In genomic region chr2:164866376-164866775, GRCh38 we compare ENCODE assay signal across 7 cellular contexts. TPM values are rescaled to one million over a fixed set of nuclear protein-coding genes. Genes with fewer than 3 reads are reported as not detected.
DNase-seq lines count a peak whose midpoint lies in the region; ATAC-seq, FAIRE-seq and TF ChIP-seq lines count a peak whose summit lies in the region.
"Not testable (repeated sequence)": the region's sequence is repeated elsewhere in the genome, so short reads cannot be mapped to it uniquely, and the experiment has no call there.

No MANE protein-coding gene starts in this region.

- peak; percentile 59 for DNase-seq in CD1c-positive myeloid dendritic cell (ENCODE audit: extremely low spot score)
- peak; percentile 41 for DNase-seq in MM.1S
- peak; percentile 78 for DNase-seq in NOMO-1 treated with DMSO at 0.1 percent for 48 hours (lab: John Stamatoyannopoulos, UW; ENCODE audit: unreplicated experiment)
- peak; percentile 16 for DNase-seq in SKM-1 treated with dmso at 0.1 percent for 144 hours (lab: John Stamatoyannopoulos, UW; ENCODE audit: unreplicated experiment)
- not testable (repeated sequence) for DNase-seq in keratinocyte (ENCODE audit: low read depth, low spot score)
- DNase-seq in stimulated activated naive B cell treated with anti-CD40 and anti-IgM and Interleukin-4, amounts not matched to agents 10 μg/mL and 1 μg/mL and 100 μg/mL, for 72 hours, result peak; percentile 28

- peak overlapping the region; percentile 32; the same call in 1 of the 2 replicates for H3K27ac ChIP-seq in MM.1S (ENCODE audit: low read length)
- H3K27ac ChIP-seq in keratinocyte (ENCODE audit: control insufficient read depth, insufficient read depth, low read length), result not testable (repeated sequence)

- H3K4me3 Mint-ChIP-seq in dendritic cell treated with granulocyte-macrophage colony-stimulating factor and Interleukin-4, amounts not matched to agents 40 ng/mL and 50 ng/mL, for 4 days, result not testable (repeated sequence)
- H3K4me3 Mint-ChIP-seq in stimulated activated naive B cell treated with anti-CD40 and anti-IgM and Interleukin-4, amounts not matched to agents 10 μg/mL and 1 μg/mL and 100 μg/mL, for 72 hours, result peak overlapping the region in 1 of 2 donors; percentile 4

- intact Hi-C loops in dendritic cell treated with granulocyte-macrophage colony-stimulating factor and Interleukin-4, amounts not matched to agents 40 ng/mL and 50 ng/mL, for 4 days (cut with micrococcal nuclease), result not testable (repeated sequence)

- H3K9me3 ChIP-seq in MM.1S (replicated peaks; ENCODE audit: insufficient read depth, low read length); keratinocyte (ENCODE audit: control insufficient read depth, low read depth, low read length): not testable (repeated sequence)

- H3K4me3 ChIP-seq in MM.1S (ENCODE audit: low read length); keratinocyte (ENCODE audit: control insufficient read depth in 2 of 3, extremely low read depth in 1 of 3, insufficient read depth in 2 of 3, low read depth in 1 of 3, low read length in 3 of 3): not testable (repeated sequence)

- H2AFZ ChIP-seq in MM.1S (ENCODE audit: low read length); keratinocyte (ENCODE audit: control insufficient read depth, low read length): not testable (repeated sequence)

- ATAC-seq in stimulated activated naive B cell treated with anti-CD40 and anti-IgM and Interleukin-4, amounts not matched to agents 10 μg/mL and 1 μg/mL and 100 μg/mL, for 72 hours (replicated peaks), result peak; percentile 92

- not testable (repeated sequence) for H3K27me3 Mint-ChIP-seq in dendritic cell treated with granulocyte-macrophage colony-stimulating factor and Interleukin-4, amounts not matched to agents 40 ng/mL and 50 ng/mL, for 4 days; stimulated activated naive B cell treated with anti-CD40 and anti-IgM and Interleukin-4, amounts not matched to agents 10 μg/mL and 1 μg/mL and 100 μg/mL, for 72 hours

- H3K9me2 ChIP-seq in MM.1S (replicated peaks; ENCODE audit: insufficient read depth, low read length), result not testable (repeated sequence)

- not testable (repeated sequence) for H3K79me2 ChIP-seq in MM.1S (ENCODE audit: low read length); keratinocyte (ENCODE audit: control insufficient read depth, insufficient read depth, low read length)

- not testable (repeated sequence) for H3K36me3 Mint-ChIP-seq in dendritic cell treated with granulocyte-macrophage colony-stimulating factor and Interleukin-4, amounts not matched to agents 40 ng/mL and 50 ng/mL, for 4 days (ENCODE audit: low read depth); stimulated activated naive B cell treated with anti-CD40 and anti-IgM and Interleukin-4, amounts not matched to agents 10 μg/mL and 1 μg/mL and 100 μg/mL, for 72 hours

- peak; percentile 73 for FAIRE-seq in keratinocyte (lab: Jason Lieb, UNC)

- peak overlapping the region; percentile 7; the same call in 1 of the 2 replicates for H3K4me2 ChIP-seq in MM.1S (ENCODE audit: low read depth, low read length)
- peak overlapping the region; percentile 6 for H3K4me2 ChIP-seq in keratinocyte (ENCODE audit: control insufficient read depth, extremely low read depth, insufficient read depth, low read depth, low read length)

- H3K4me1 Mint-ChIP-seq in dendritic cell treated with granulocyte-macrophage colony-stimulating factor and Interleukin-4, amounts not matched to agents 40 ng/mL and 50 ng/mL, for 4 days (ENCODE audit: low read depth), result peaks cover 26% of the 10 kb centered on the region
- H3K4me1 Mint-ChIP-seq in stimulated activated naive B cell treated with anti-CD40 and anti-IgM and Interleukin-4, amounts not matched to agents 10 μg/mL and 1 μg/mL and 100 μg/mL, for 72 hours, result peaks cover 28 to 37% of the 10 kb centered on the region in 2 donors

- H3K9me1 ChIP-seq in keratinocyte (ENCODE audit: control insufficient read depth, extremely low read depth, insufficient read depth, low read length), result not testable (repeated sequence)

- not testable (repeated sequence) for H3K9ac ChIP-seq in MM.1S (ENCODE audit: low read length); keratinocyte (ENCODE audit: control insufficient read depth, extremely low read depth, insufficient read depth, low read length)

- dilution Hi-C loops in keratinocyte (cut with MboI; ENCODE audit: extremely low pct_ligation_motif_present, low sequenced_read_pairs), result not testable (repeated sequence)

- not testable (repeated sequence) for H3K27me3 ChIP-seq in MM.1S (replicated peaks; ENCODE audit: insufficient read depth, low read length); keratinocyte (ENCODE audit: control insufficient read depth, extremely low read depth, insufficient read depth, low read length)

- H3K4me1 ChIP-seq in MM.1S (ENCODE audit: low read length), result peaks cover 40% of the 10 kb centered on the region
- not testable (repeated sequence) for H3K4me1 ChIP-seq in keratinocyte (ENCODE audit: control insufficient read depth, extremely low read depth, insufficient read depth, low read length)

- H3K36me3 ChIP-seq in MM.1S (replicated peaks; ENCODE audit: insufficient read depth, low read length); keratinocyte (ENCODE audit: control insufficient read depth in 2 of 2, extremely low read depth in 1 of 2, insufficient read depth in 2 of 2, low read length in 2 of 2): not testable (repeated sequence)

- H3F3A ChIP-seq in MM.1S (ENCODE audit: insufficient read depth, low read length), result peaks cover 18% of the 10 kb centered on the region

- H3K27ac Mint-ChIP-seq in dendritic cell treated with granulocyte-macrophage colony-stimulating factor and Interleukin-4, amounts not matched to agents 40 ng/mL and 50 ng/mL, for 4 days, result peak overlapping the region; percentile 85
- H3K27ac Mint-ChIP-seq in stimulated activated naive B cell treated with anti-CD40 and anti-IgM and Interleukin-4, amounts not matched to agents 10 μg/mL and 1 μg/mL and 100 μg/mL, for 72 hours, result peak overlapping the region; percentile 79

- not testable (repeated sequence) for TF ChIP-seq CTCF in MM.1S (IDR thresholded peaks at IDR 0.05; ENCODE audit: low read length); keratinocyte (optimal IDR thresholded peaks at IDR 0.05 in 1 of 3, IDR thresholded peaks at IDR 0.05 in 1 of 3, conservative IDR thresholded peaks at IDR 0.05 in 1 of 3; ENCODE audit: extremely low read depth in 1 of 3, insufficient read depth in 2 of 3, low read length in 3 of 3)

- not testable (repeated sequence) for H4K20me1 ChIP-seq in MM.1S (ENCODE audit: insufficient read depth, low read length); keratinocyte (ENCODE audit: control insufficient read depth, extremely low read depth, insufficient read depth, low read length)

- not testable (repeated sequence) for H3K9me3 Mint-ChIP-seq in dendritic cell treated with granulocyte-macrophage colony-stimulating factor and Interleukin-4, amounts not matched to agents 40 ng/mL and 50 ng/mL, for 4 days; stimulated activated naive B cell treated with anti-CD40 and anti-IgM and Interleukin-4, amounts not matched to agents 10 μg/mL and 1 μg/mL and 100 μg/mL, for 72 hours

RNA-seq across cellular contexts. Expression of gene COBLL1, which starts 24.8 kb away (rescaled TPM):
- polyA plus RNA-seq in keratinocyte, result 11.1 to 25.6 TPM (median 14.9 TPM) in 3 replicates
- polyA plus RNA-seq in keratinocyte (2011; ENCODE audit: low read depth), result 31.7 TPM
- 10.4 and 15.9 TPM in 2 replicates for polyA plus RNA-seq in keratinocyte (2011; cell fraction: cytosol; rRNA removed)
- 26.5 and 29.5 TPM in 2 replicates for polyA plus RNA-seq in keratinocyte (2011; cell fraction: nucleus; rRNA removed)
- 8.8 and 18.5 TPM in 2 replicates for polyA plus RNA-seq in keratinocyte (2012; ENCODE audit: low replicate concordance)
- 12.8 to 71.0 TPM (median 43.5 TPM) in 3 replicates for polyA minus RNA-seq in keratinocyte
- 11.1 TPM for polyA minus RNA-seq in keratinocyte (2011; cell fraction: cytosol; rRNA and poly(A)+ RNA removed)
- polyA minus RNA-seq in keratinocyte (2011; cell fraction: nucleus; rRNA and poly(A)+ RNA removed), result 79.5 and 114 TPM in 2 replicates
